In genomic region chr12:3218150-3218845, GRCh38 we compare ENCODE assay signal across 8 cellular contexts.
A peak's percentile ranks its signal among the peaks of the same experiment; 100 is the strongest.
DNase-seq lines count a peak whose midpoint lies in the region; ATAC-seq, FAIRE-seq and TF ChIP-seq lines count a peak whose summit lies in the region.

No MANE protein-coding gene starts in this region.

- DNase-seq in AG09319 (ENCODE audit: extremely low read depth, low read depth) = peak; percentile 55
- DNase-seq in NCI-H2081 (lab: John Stamatoyannopoulos, UW) = peak; percentile 74 to 86
- DNase-seq in bronchial epithelial cell (ENCODE audit: low read depth) = peak; percentile 73
- DNase-seq in mucosa of gallbladder (ENCODE audit: low spot score) = peak; percentile 38
- no peak for DNase-seq in mesenteric fat pad (ENCODE audit: low spot score)
- DNase-seq in UCSD-AML1 (lab: John Stamatoyannopoulos, UW; ENCODE audit: unreplicated experiment) = no peak
- DNase-seq in activated gamma-delta T cell treated with Interleukin-2 at 50 U/mL for 16 hours = no peak

- FAIRE-seq in bronchial epithelial cell (lab: Jason Lieb, UNC) = no peak

- TF ChIP-seq CTCF in AG09319 (IDR thresholded peaks at IDR 0.05; ENCODE audit: low read depth, low read length) (no peak; the same call in 1 of the 2 replicates), bronchial epithelial cell (IDR thresholded peaks at IDR 0.05; ENCODE audit: insufficient read depth, low read length, severe bottlenecking) (no peak)

- no peak overlapping the region for H3K4me3 ChIP-seq in bronchial epithelial cell (ENCODE audit: low read depth, low read length)

- H3K27me3 ChIP-seq in bronchial epithelial cell (ENCODE audit: control insufficient read depth, insufficient read depth, low read length) = no peaks in the 10 kb centered on the region

- no peaks in the 10 kb centered on the region for H3K36me3 ChIP-seq in bronchial epithelial cell (ENCODE audit: control insufficient read depth, insufficient read depth, low read length)

- no peak for ATAC-seq in GM19035 (IDR thresholded peaks at IDR 0.05; ENCODE audit: unreplicated experiment)

Comparison
In these comparisons a context has a peak if more than half of its experiments do, and no peak if none do; other contexts are left out.
1. DNase-seq: peak in AG09319 (single experiment), NCI-H2081 (2 of 2), bronchial epithelial cell (single experiment) and mucosa of gallbladder (single experiment); none in mesenteric fat pad (single experiment), UCSD-AML1 (single experiment) and activated gamma-delta T cell treated with Interleukin-2 at 50 U/mL for 16 hours (single experiment).